Comparison of ENCODE assay signal across 30 cellular contexts in the genomic region with DNA sequence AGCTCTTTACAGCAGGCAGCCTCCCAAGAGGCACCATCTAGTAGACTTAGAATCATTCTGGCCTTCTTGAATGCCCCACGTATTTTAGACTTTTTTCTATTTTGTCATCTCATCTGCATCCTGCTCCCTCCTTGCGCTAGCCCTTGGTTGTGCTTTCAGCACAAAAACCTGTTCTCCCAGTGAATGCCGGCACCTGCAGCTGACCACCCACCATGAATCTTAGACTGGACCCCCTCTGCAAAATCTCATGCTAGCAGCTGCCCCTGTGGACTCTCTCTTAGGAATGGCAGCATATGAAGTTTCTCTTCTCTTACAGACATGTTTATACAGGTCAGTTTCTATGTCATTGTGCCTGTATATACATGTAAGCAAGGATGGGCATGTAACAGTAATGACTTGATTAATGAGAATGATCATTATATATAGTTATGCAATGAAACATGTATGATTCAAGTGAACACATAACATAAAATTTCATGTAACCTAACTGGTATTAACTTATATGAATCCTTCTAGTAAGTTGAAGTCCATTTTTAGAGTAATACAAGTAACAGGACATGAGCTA.
"Had no signal": no experiment of that assay in that cellular context is flagged by ENCODE, and none has a peak within 500 bp of the region (broad histone marks: within the 10 kb centered on the region; RNA-seq: fewer than 3 reads in every experiment).

No MANE protein-coding gene starts in this region.

- H3K27ac Mint-ChIP-seq: activated CD4-positive, alpha-beta T cell treated with anti-CD3 and anti-CD28 coated beads, Interleukin-2, amount 10 ng/mL, durations not matched to agents 24 days and 14 days; activated CD8-positive, alpha-beta T cell treated with anti-CD3 and anti-CD28 coated beads, Interleukin-2, amount 10 ng/mL, durations not matched to agents 7 days and 5 days; activated naive CD4-positive, alpha-beta T cell treated with anti-CD3 and anti-CD28 coated beads, Interleukin-2, amount 50 U/mL, for 24 hours; activated naive CD8-positive, alpha-beta T cell treated with anti-CD3 and anti-CD28 coated beads, Interleukin-2, amount 10 ng/mL, durations not matched to agents 7 days and 5 days; activated T-cell treated with anti-CD3 and anti-CD28 coated beads, Interleukin-2, amount 50 U/mL, for 24 hours; activated T-helper 2 cell treated with anti-CD3 and anti-CD28 coated beads, Interferon-gamma antibody, Interleukin-2, Interleukin-4, amounts not matched to agents 10 μg/mL and 5 μg/mL and 100 μg/mL, durations not matched to agents 14 hours and 24 hours and 36 hours had no signal

- DNase-seq: activated CD4-positive, alpha-beta T cell treated with anti-CD3 and anti-CD28 coated beads for 1 hour; activated CD4-positive, alpha-beta T cell treated with anti-CD3 and anti-CD28 coated beads, Interleukin-2, amount 10 ng/mL, durations not matched to agents 24 days and 14 days; activated CD4-positive, alpha-beta T cell treated with anti-CD3 and anti-CD28 coated beads, Interleukin-2, amount 50 U/mL, for 4 hours; activated CD4-positive, CD25-positive, alpha-beta regulatory T cell; activated CD8-positive, alpha-beta T cell treated with anti-CD3 and anti-CD28 coated beads, Interleukin-2, amount 10 ng/mL, durations not matched to agents 7 days and 5 days; activated gamma-delta T cell; activated naive CD4-positive, alpha-beta T cell treated with Interleukin-2 at 50 U/mL for 16 hours; activated naive CD8-positive, alpha-beta T cell treated with anti-CD3 and anti-CD28 coated beads, Interleukin-2, amount 10 ng/mL, durations not matched to agents 7 days and 5 days; activated T-cell treated with anti-CD3 and anti-CD28 coated beads, Interleukin-2, amount 50 U/mL, for 24 hours; body of pancreas; Kasumi-1; KG1; MG63; NCI-H1048; NCI-H1105 treated with DMSO at 0.1 percent for 48 hours; NCI-H1436; NCI-H1694; NCI-H1930; NCI-H345; NCI-H524 treated with DMSO at 0.1 percent for 48 hours; SHP77; SJCRH30; T1000; WERI-Rb-1 had no signal

- ATAC-seq: activated CD8-positive, alpha-beta T cell treated with anti-CD3 and anti-CD28 coated beads, Interleukin-2, amount 10 ng/mL, durations not matched to agents 7 days and 5 days; body of pancreas; Panc1 had no signal

- FAIRE-seq: astrocyte had no signal

- H3K4me1 Mint-ChIP-seq: activated CD4-positive, alpha-beta T cell treated with anti-CD3 and anti-CD28 coated beads, Interleukin-2, amount 10 ng/mL, durations not matched to agents 24 days and 14 days; activated naive CD4-positive, alpha-beta T cell treated with anti-CD3 and anti-CD28 coated beads, Interleukin-2, amount 50 U/mL, for 24 hours; activated naive CD8-positive, alpha-beta T cell treated with anti-CD3 and anti-CD28 coated beads, Interleukin-2, amount 10 ng/mL, durations not matched to agents 7 days and 5 days had no signal

- H3K27me3 Mint-ChIP-seq: activated CD4-positive, alpha-beta T cell treated with anti-CD3 and anti-CD28 coated beads, Interleukin-2, amount 10 ng/mL, durations not matched to agents 24 days and 14 days had no signal

- H3K4me1 ChIP-seq: body of pancreas, breast epithelium, SJCRH30 had no signal

- H3K27me3 ChIP-seq: body of pancreas, breast epithelium, MG63 had no signal

- H3K9me3 ChIP-seq: body of pancreas, breast epithelium, MG63, SJCRH30 had no signal

- H3K27ac ChIP-seq: body of pancreas, breast epithelium, SJCRH30, SK-N-MC, WERI-Rb-1 had no signal

- H3K4me3 Mint-ChIP-seq: activated CD4-positive, alpha-beta T cell treated with anti-CD3 and anti-CD28 coated beads, Interleukin-2, amount 10 ng/mL, durations not matched to agents 24 days and 14 days; activated CD8-positive, alpha-beta T cell treated with anti-CD3 and anti-CD28 coated beads, Interleukin-2, amount 10 ng/mL, durations not matched to agents 7 days and 5 days; activated naive CD4-positive, alpha-beta T cell treated with anti-CD3 and anti-CD28 coated beads, Interleukin-2, amount 50 U/mL, for 24 hours; activated naive CD8-positive, alpha-beta T cell treated with anti-CD3 and anti-CD28 coated beads, Interleukin-2, amount 10 ng/mL, durations not matched to agents 7 days and 5 days; activated T-cell treated with anti-CD3 and anti-CD28 coated beads, Interleukin-2, amount 50 U/mL, for 24 hours had no signal

- H3K36me3 ChIP-seq: breast epithelium, MG63, SJCRH30, WERI-Rb-1 had no signal

- H3K36me3 Mint-ChIP-seq: activated naive CD4-positive, alpha-beta T cell treated with anti-CD3 and anti-CD28 coated beads, Interleukin-2, amount 50 U/mL, for 24 hours; activated naive CD8-positive, alpha-beta T cell treated with anti-CD3 and anti-CD28 coated beads, Interleukin-2, amount 10 ng/mL, durations not matched to agents 7 days and 5 days had no signal

- H3K4me3 ChIP-seq: body of pancreas, breast epithelium, MG63, SJCRH30, SK-N-MC had no signal

- H3K9me3 Mint-ChIP-seq: activated CD4-positive, alpha-beta T cell treated with anti-CD3 and anti-CD28 coated beads, Interleukin-2, amount 10 ng/mL, durations not matched to agents 24 days and 14 days; activated naive CD4-positive, alpha-beta T cell treated with anti-CD3 and anti-CD28 coated beads, Interleukin-2, amount 50 U/mL, for 24 hours; activated naive CD8-positive, alpha-beta T cell treated with anti-CD3 and anti-CD28 coated beads, Interleukin-2, amount 10 ng/mL, durations not matched to agents 7 days and 5 days; activated T-cell treated with anti-CD3 and anti-CD28 coated beads, Interleukin-2, amount 50 U/mL, for 24 hours; activated T-helper 2 cell treated with anti-CD3 and anti-CD28 coated beads, Interferon-gamma antibody, Interleukin-2, Interleukin-4, amounts not matched to agents 10 μg/mL and 5 μg/mL and 100 μg/mL, durations not matched to agents 14 hours and 24 hours and 36 hours had no signal
